ENCODE assay signal across 38 cellular contexts in genomic region chr2:99104006-99104405, GRCh38. TPM values are rescaled to one million over a fixed set of nuclear protein-coding genes. Genes with fewer than 3 reads are reported as not detected.
"Had no signal": no experiment of that assay in that cellular context is flagged by ENCODE, and none has a peak within 500 bp of the region (broad histone marks: within the 10 kb centered on the region; RNA-seq: fewer than 3 reads in every experiment).

No MANE protein-coding gene starts in this region.

- H3K27ac Mint-ChIP-seq: activated B cell treated with CpG ODN at 0.5 μM for 24 hours; activated CD4-positive, alpha-beta memory T cell treated with anti-CD3 and anti-CD28 coated beads for 36 hours; activated CD4-positive, alpha-beta T cell treated with anti-CD3 and anti-CD28 coated beads, Interleukin-2, amount 10 ng/mL, durations not matched to agents 24 days and 14 days; activated CD8-positive, alpha-beta T cell treated with anti-CD3 and anti-CD28 coated beads for 36 hours; activated naive CD4-positive, alpha-beta T cell treated with anti-CD3 and anti-CD28 coated beads for 36 hours; activated naive CD4-positive, alpha-beta T cell treated with anti-CD3 and anti-CD28 coated beads, Interleukin-2, amount 50 U/mL, for 72 hours; activated naive CD8-positive, alpha-beta T cell treated with anti-CD3 and anti-CD28 coated beads for 36 hours; activated T-cell treated with anti-CD3 and anti-CD28 coated beads, Interleukin-2, amount 50 U/mL, for 72 hours; activated T-helper 1 cell treated with anti-CD3 and anti-CD28 coated beads, Interleukin-12 subunit alpha, Interleukin-12 subunit beta, Interleukin-2, Interleukin-4 antibody, amounts not matched to agents 30 ng/mL and 10 ng/mL and 1 ng/mL, durations not matched to agents 14 hours and 24 hours and 36 hours; activated T-helper 17 cell treated with anti-CD3 and anti-CD28 coated beads, Interleukin-2, amount 50 U/mL, for 72 hours; T-helper 1 cell treated with Interleukin-12 subunit alpha and Interleukin-12 subunit beta and Interleukin-4 antibody, amounts not matched to agents 30 μg/mL and 1 μg/mL, for 36 hours; T-helper 2 cell treated with Interferon-gamma antibody and Interleukin-4, amounts not matched to agents 5 μg/mL and 100 μg/mL, for 36 hours had no signal

- H3K9me3 ChIP-seq: adrenal gland, body of pancreas, breast epithelium had no signal

- ATAC-seq: activated CD8-positive, alpha-beta T cell treated with anti-CD3 and anti-CD28 coated beads for 36 hours; activated naive CD4-positive, alpha-beta T cell treated with anti-CD3 and anti-CD28 coated beads, Interleukin-2, amount 50 U/mL, for 72 hours; activated T-cell treated with anti-CD3 and anti-CD28 coated beads, Interleukin-2, amount 50 U/mL, for 4 hours; activated T-cell treated with anti-CD3 and anti-CD28 coated beads, Interleukin-2, amount 50 U/mL, for 72 hours; activated T-helper 17 cell treated with anti-CD3 and anti-CD28 coated beads, Interleukin-2, amount 50 U/mL, for 72 hours; body of pancreas had no signal

- DNase-seq: activated B cell treated with CpG ODN at 0.5 μM for 24 hours; activated CD4-positive, alpha-beta memory T cell treated with anti-CD3 and anti-CD28 coated beads for 36 hours; activated CD4-positive, alpha-beta T cell treated with anti-CD3 and anti-CD28 coated beads for 4 hours; activated CD4-positive, alpha-beta T cell treated with anti-CD3 and anti-CD28 coated beads, Interleukin-2, amount 10 ng/mL, durations not matched to agents 24 days and 14 days; activated CD4-positive, alpha-beta T cell treated with anti-CD3 and anti-CD28 coated beads, Interleukin-2, amount 50 U/mL, for 1 hour; activated CD4-positive, alpha-beta T cell treated with anti-CD3 and anti-CD28 coated beads, Interleukin-2, amount 50 U/mL, for 4 hours; activated CD4-positive, CD25-positive, alpha-beta regulatory T cell treated with anti-CD3 and anti-CD28 coated beads, Interleukin-2, amount 50 U/mL, for 72 hours; activated CD8-positive, alpha-beta memory T cell treated with anti-CD3 and anti-CD28 coated beads, Interleukin-2, amount 50 U/mL, for 4 hours; activated CD8-positive, alpha-beta T cell treated with anti-CD3 and anti-CD28 coated beads for 36 hours; activated effector memory CD4-positive, alpha-beta T cell treated with anti-CD3 and anti-CD28 coated beads, Interleukin-2, amount 50 U/mL, for 16 hours; activated gamma-delta T cell treated with Interleukin-2 at 50 U/mL for 16 hours; activated naive CD4-positive, alpha-beta T cell; activated naive CD4-positive, alpha-beta T cell treated with anti-CD3 and anti-CD28 coated beads for 36 hours; activated naive CD4-positive, alpha-beta T cell treated with anti-CD3 and anti-CD28 coated beads, Interleukin-2, amount 50 U/mL, for 16 hours; activated naive CD8-positive, alpha-beta T cell treated with anti-CD3 and anti-CD28 coated beads for 36 hours; activated T-cell treated with anti-CD3 and anti-CD28 coated beads for 4 hours; activated T-cell treated with anti-CD3 and anti-CD28 coated beads, Interleukin-2, amount 50 U/mL, for 1 hour; activated T-cell treated with anti-CD3 and anti-CD28 coated beads, Interleukin-2, amount 50 U/mL, for 4 hours; activated T-cell treated with anti-CD3 and anti-CD28 coated beads, Interleukin-2, amount 50 U/mL, for 72 hours; adrenal gland; amniotic stem cell; aorta; body of pancreas; brain microvascular endothelial cell; central memory CD4-positive, alpha-beta T cell; T-helper 1 cell; T-helper 2 cell; T-helper 9 cell had no signal

- H3K4me1 Mint-ChIP-seq: activated B cell treated with CpG ODN at 0.5 μM for 24 hours; activated T-helper 17 cell treated with anti-CD3 and anti-CD28 coated beads, Interleukin-2, amount 50 U/mL, for 72 hours had no signal

- H3K9me3 Mint-ChIP-seq: activated B cell treated with CpG ODN at 0.5 μM for 24 hours; activated CD4-positive, alpha-beta memory T cell treated with anti-CD3 and anti-CD28 coated beads for 36 hours; activated CD4-positive, alpha-beta T cell treated with anti-CD3 and anti-CD28 coated beads, Interleukin-2, amount 10 ng/mL, durations not matched to agents 24 days and 14 days; activated CD8-positive, alpha-beta T cell treated with anti-CD3 and anti-CD28 coated beads for 36 hours; activated naive CD4-positive, alpha-beta T cell treated with anti-CD3 and anti-CD28 coated beads for 36 hours; activated naive CD4-positive, alpha-beta T cell treated with anti-CD3 and anti-CD28 coated beads, Interleukin-2, amount 50 U/mL, for 72 hours; activated naive CD8-positive, alpha-beta T cell treated with anti-CD3 and anti-CD28 coated beads for 36 hours; activated T-cell treated with anti-CD3 and anti-CD28 coated beads, Interleukin-2, amount 50 U/mL, for 4 hours; activated T-cell treated with anti-CD3 and anti-CD28 coated beads, Interleukin-2, amount 50 U/mL, for 72 hours; activated T-helper 1 cell treated with anti-CD3 and anti-CD28 coated beads, Interleukin-12 subunit alpha, Interleukin-12 subunit beta, Interleukin-2, Interleukin-4 antibody, amounts not matched to agents 30 ng/mL and 10 ng/mL and 1 ng/mL, durations not matched to agents 14 hours and 24 hours and 36 hours; activated T-helper 17 cell treated with anti-CD3 and anti-CD28 coated beads, Interleukin-2, amount 50 U/mL, for 72 hours; T-helper 1 cell treated with Interleukin-12 subunit alpha and Interleukin-12 subunit beta and Interleukin-4 antibody, amounts not matched to agents 30 μg/mL and 1 μg/mL, for 36 hours; T-helper 2 cell treated with Interferon-gamma antibody and Interleukin-4, amounts not matched to agents 5 μg/mL and 100 μg/mL, for 36 hours had no signal

- H3K36me3 Mint-ChIP-seq: activated CD4-positive, alpha-beta memory T cell treated with anti-CD3 and anti-CD28 coated beads for 36 hours; activated naive CD4-positive, alpha-beta T cell treated with anti-CD3 and anti-CD28 coated beads, Interleukin-2, amount 50 U/mL, for 72 hours had no signal

- H3K27ac ChIP-seq: adrenal gland, body of pancreas, brain microvascular endothelial cell, breast epithelium, VCaP had no signal

- H3K36me3 ChIP-seq: adrenal gland, brain microvascular endothelial cell, breast epithelium had no signal

- H3K4me3 Mint-ChIP-seq: activated B cell treated with CpG ODN at 0.5 μM for 24 hours; activated CD4-positive, alpha-beta memory T cell treated with anti-CD3 and anti-CD28 coated beads for 36 hours; activated CD4-positive, alpha-beta T cell treated with anti-CD3 and anti-CD28 coated beads, Interleukin-2, amount 10 ng/mL, durations not matched to agents 24 days and 14 days; activated CD8-positive, alpha-beta T cell treated with anti-CD3 and anti-CD28 coated beads for 36 hours; activated naive CD4-positive, alpha-beta T cell treated with anti-CD3 and anti-CD28 coated beads for 36 hours; activated naive CD8-positive, alpha-beta T cell treated with anti-CD3 and anti-CD28 coated beads for 36 hours; activated T-cell treated with anti-CD3 and anti-CD28 coated beads, Interleukin-2, amount 50 U/mL, for 4 hours; activated T-cell treated with anti-CD3 and anti-CD28 coated beads, Interleukin-2, amount 50 U/mL, for 72 hours; activated T-helper 1 cell treated with anti-CD3 and anti-CD28 coated beads, Interleukin-12 subunit alpha, Interleukin-12 subunit beta, Interleukin-2, Interleukin-4 antibody, amounts not matched to agents 30 ng/mL and 10 ng/mL and 1 ng/mL, durations not matched to agents 14 hours and 24 hours and 36 hours; activated T-helper 17 cell treated with anti-CD3 and anti-CD28 coated beads, Interleukin-2, amount 50 U/mL, for 72 hours; T-helper 1 cell treated with Interleukin-12 subunit alpha and Interleukin-12 subunit beta and Interleukin-4 antibody, amounts not matched to agents 30 μg/mL and 1 μg/mL, for 36 hours; T-helper 2 cell treated with Interferon-gamma antibody and Interleukin-4, amounts not matched to agents 5 μg/mL and 100 μg/mL, for 36 hours had no signal

- H3K4me1 ChIP-seq: body of pancreas, breast epithelium had no signal

- FAIRE-seq: astrocyte, TTC549 had no signal

- H3K27me3 Mint-ChIP-seq: activated B cell treated with CpG ODN at 0.5 μM for 24 hours; activated CD4-positive, alpha-beta memory T cell treated with anti-CD3 and anti-CD28 coated beads for 36 hours; activated CD4-positive, alpha-beta T cell treated with anti-CD3 and anti-CD28 coated beads, Interleukin-2, amount 10 ng/mL, durations not matched to agents 24 days and 14 days; activated CD8-positive, alpha-beta T cell treated with anti-CD3 and anti-CD28 coated beads for 36 hours; activated naive CD8-positive, alpha-beta T cell treated with anti-CD3 and anti-CD28 coated beads for 36 hours; activated T-helper 17 cell treated with anti-CD3 and anti-CD28 coated beads, Interleukin-2, amount 50 U/mL, for 72 hours had no signal

- H3K4me3 ChIP-seq: adrenal gland, body of pancreas, breast epithelium had no signal

- H3K27me3 ChIP-seq: adrenal gland, body of pancreas, brain microvascular endothelial cell, breast epithelium had no signal

RNA-seq across cellular contexts. Expression of gene C2orf15, which starts 37.5 kb away (rescaled TPM):
- total RNA-seq: activated T-helper 1 cell treated with anti-CD3 and anti-CD28 coated beads, Interleukin-12 subunit alpha, Interleukin-12 subunit beta, Interleukin-2, Interleukin-4 antibody, amounts not matched to agents 30 ng/mL and 10 ng/mL and 1 ng/mL, durations not matched to agents 14 hours and 24 hours and 36 hours; cardiac septum had no signal
